In the genomic region with DNA sequence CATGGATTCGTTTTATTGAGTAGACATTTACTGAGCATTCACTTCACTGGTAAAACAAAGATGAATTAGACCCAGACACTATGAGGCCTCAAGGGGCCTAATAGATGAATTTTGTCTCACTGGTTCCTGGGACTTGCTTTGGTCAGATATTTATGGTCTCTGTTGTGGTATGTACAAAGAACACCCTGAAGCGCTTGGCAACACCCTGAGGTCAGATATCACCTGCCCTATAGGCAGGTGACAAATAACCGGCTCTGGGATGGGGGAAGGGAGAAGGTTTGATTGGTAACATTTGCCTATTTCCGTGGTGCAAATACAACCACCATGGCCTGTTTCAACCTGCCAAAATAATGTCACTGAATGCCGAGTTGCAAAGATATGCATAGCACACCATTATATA, we compare ENCODE assay signal across 22 cellular contexts.
"Had no signal": no experiment of that assay in that cellular context is flagged by ENCODE, and none has a peak within 500 bp of the region (broad histone marks: within the 10 kb centered on the region; RNA-seq: fewer than 3 reads in every experiment).

No MANE protein-coding gene starts in this region.

- H3K9me3 ChIP-seq: left ventricle myocardium inferior, mucosa of descending colon, ovary, spleen, stomach, suprapubic skin, thoracic aorta, tibial artery, uterus had no signal

- H3K36me3 ChIP-seq: left ventricle myocardium inferior, ovary, spleen, stomach, suprapubic skin, thoracic aorta, tibial artery, uterus had no signal

- FAIRE-seq: islet of Langerhans, kidney had no signal

- ATAC-seq: mucosa of descending colon; naive thymus-derived CD4-positive, alpha-beta T cell; natural killer cell treated with Interleukin-12 subunit alpha and Interleukin-12 subunit beta and Interleukin-15 and Interleukin-18, amount 100 ng/mL, for 72 hours; right cardiac atrium; sciatic nerve; stimulated activated naive B cell treated with anti-CD40 and anti-IgM and Interleukin-4, amounts not matched to agents 10 μg/mL and 1 μg/mL and 100 μg/mL, for 72 hours; stimulated activated naive CD8-positive, alpha-beta T cell treated with anti-CD3 and anti-CD28 coated beads, Interleukin-15, Interleukin-2, amounts not matched to agents 100 U/mL and 50 U/mL, for 24 hours had no signal

- H3K27me3 ChIP-seq: ovary, spleen, stomach, suprapubic skin, tibial artery, uterus had no signal

- H3K27ac ChIP-seq: left ventricle myocardium inferior, ovary, skin epidermis, spleen, stomach, suprapubic skin, thoracic aorta, tibial artery, uterus had no signal

- H3K4me3 ChIP-seq: left ventricle myocardium inferior, lung, mucosa of descending colon, ovary, skin epidermis, spleen, stomach, suprapubic skin, thoracic aorta, tibial artery, uterus had no signal

- DNase-seq: immature natural killer cell; kidney; left ventricle myocardium inferior; mucosa of descending colon; naive thymus-derived CD4-positive, alpha-beta T cell; ovary; right cardiac atrium; spleen; stimulated activated CD4-positive, alpha-beta T cell treated with anti-CD3 and anti-CD28 coated beads, Interleukin-2, amount 100 ng/mL, for 24 hours; stimulated activated CD4-positive, alpha-beta T cell treated with anti-CD3 and anti-CD28 coated beads, Interleukin-4, amount 100 ng/mL, for 1 hour; stimulated activated naive B cell treated with anti-CD40 and anti-IgM and Interleukin-4, amounts not matched to agents 10 μg/mL and 1 μg/mL and 100 μg/mL, for 72 hours; stimulated activated naive CD8-positive, alpha-beta T cell treated with anti-CD3 and anti-CD28 coated beads, Interleukin-15, Interleukin-2, amounts not matched to agents 100 U/mL and 50 U/mL, for 24 hours; stomach; tibial artery; uterus had no signal
